1 cellular context compared by ENCODE assay signal in genomic region chr19:2865334-2866221, GRCh38.
TF ChIP-seq lines count a peak whose summit lies in the region.

No MANE protein-coding gene starts in this region.

TF ChIP-seq in GM23338, 12 proteins besides CTCF, POLR2A, EP300 and RAD21 (continued from another document):
- TF ChIP-seq, protein P1, sequence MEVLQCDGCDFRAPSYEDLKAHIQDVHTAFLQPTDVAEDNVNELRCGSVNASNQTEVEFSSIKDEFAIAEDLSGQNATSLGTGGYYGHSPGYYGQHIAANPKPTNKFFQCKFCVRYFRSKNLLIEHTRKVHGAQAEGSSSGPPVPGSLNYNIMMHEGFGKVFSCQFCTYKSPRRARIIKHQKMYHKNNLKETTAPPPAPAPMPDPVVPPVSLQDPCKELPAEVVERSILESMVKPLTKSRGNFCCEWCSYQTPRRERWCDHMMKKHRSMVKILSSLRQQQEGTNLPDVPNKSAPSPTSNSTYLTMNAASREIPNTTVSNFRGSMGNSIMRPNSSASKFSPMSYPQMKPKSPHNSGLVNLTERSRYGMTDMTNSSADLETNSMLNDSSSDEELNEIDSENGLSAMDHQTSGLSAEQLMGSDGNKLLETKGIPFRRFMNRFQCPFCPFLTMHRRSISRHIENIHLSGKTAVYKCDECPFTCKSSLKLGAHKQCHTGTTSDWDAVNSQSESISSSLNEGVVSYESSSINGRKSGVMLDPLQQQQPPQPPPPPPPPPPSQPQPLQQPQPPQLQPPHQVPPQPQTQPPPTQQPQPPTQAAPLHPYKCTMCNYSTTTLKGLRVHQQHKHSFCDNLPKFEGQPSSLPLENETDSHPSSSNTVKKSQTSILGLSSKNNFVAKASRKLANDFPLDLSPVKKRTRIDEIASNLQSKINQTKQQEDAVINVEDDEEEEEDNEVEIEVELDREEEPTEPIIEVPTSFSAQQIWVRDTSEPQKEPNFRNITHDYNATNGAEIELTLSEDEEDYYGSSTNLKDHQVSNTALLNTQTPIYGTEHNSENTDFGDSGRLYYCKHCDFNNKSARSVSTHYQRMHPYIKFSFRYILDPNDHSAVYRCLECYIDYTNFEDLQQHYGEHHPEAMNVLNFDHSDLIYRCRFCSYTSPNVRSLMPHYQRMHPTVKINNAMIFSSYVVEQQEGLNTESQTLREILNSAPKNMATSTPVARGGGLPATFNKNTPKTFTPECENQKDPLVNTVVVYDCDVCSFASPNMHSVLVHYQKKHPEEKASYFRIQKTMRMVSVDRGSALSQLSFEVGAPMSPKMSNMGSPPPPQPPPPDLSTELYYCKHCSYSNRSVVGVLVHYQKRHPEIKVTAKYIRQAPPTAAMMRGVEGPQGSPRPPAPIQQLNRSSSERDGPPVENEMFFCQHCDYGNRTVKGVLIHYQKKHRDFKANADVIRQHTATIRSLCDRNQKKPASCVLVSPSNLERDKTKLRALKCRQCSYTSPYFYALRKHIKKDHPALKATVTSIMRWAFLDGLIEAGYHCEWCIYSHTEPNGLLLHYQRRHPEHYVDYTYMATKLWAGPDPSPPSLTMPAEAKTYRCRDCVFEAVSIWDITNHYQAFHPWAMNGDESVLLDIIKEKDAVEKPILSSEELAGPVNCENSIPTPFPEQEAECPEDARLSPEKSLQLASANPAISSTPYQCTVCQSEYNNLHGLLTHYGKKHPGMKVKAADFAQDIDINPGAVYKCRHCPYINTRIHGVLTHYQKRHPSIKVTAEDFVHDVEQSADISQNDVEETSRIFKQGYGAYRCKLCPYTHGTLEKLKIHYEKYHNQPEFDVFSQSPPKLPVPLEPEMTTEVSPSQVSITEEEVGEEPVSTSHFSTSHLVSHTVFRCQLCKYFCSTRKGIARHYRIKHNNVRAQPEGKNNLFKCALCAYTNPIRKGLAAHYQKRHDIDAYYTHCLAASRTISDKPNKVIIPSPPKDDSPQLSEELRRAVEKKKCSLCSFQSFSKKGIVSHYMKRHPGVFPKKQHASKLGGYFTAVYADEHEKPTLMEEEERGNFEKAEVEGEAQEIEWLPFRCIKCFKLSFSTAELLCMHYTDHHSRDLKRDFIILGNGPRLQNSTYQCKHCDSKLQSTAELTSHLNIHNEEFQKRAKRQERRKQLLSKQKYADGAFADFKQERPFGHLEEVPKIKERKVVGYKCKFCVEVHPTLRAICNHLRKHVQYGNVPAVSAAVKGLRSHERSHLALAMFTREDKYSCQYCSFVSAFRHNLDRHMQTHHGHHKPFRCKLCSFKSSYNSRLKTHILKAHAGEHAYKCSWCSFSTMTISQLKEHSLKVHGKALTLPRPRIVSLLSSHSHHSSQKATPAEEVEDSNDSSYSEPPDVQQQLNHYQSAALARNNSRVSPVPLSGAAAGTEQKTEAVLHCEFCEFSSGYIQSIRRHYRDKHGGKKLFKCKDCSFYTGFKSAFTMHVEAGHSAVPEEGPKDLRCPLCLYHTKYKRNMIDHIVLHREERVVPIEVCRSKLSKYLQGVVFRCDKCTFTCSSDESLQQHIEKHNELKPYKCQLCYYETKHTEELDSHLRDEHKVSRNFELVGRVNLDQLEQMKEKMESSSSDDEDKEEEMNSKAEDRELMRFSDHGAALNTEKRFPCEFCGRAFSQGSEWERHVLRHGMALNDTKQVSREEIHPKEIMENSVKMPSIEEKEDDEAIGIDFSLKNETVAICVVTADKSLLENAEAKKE (CRISPR knock-in tag; IDR thresholded peaks at IDR 0.05) = no peak
- no peak for TF ChIP-seq JUNB (IDR thresholded peaks at IDR 0.05; ENCODE audit: unreplicated experiment)
- no peak for TF ChIP-seq EZH2 (IDR thresholded peaks at IDR 0.05; ENCODE audit: low read depth, unreplicated experiment)
- no peak for TF ChIP-seq POLR2AphosphoS5 (IDR thresholded peaks at IDR 0.05; ENCODE audit: low read depth)
- no peak for TF ChIP-seq ZNF114 (CRISPR knock-in tag; IDR thresholded peaks at IDR 0.05)
